ENCODE assay signal across 30 cellular contexts in the genomic region with DNA sequence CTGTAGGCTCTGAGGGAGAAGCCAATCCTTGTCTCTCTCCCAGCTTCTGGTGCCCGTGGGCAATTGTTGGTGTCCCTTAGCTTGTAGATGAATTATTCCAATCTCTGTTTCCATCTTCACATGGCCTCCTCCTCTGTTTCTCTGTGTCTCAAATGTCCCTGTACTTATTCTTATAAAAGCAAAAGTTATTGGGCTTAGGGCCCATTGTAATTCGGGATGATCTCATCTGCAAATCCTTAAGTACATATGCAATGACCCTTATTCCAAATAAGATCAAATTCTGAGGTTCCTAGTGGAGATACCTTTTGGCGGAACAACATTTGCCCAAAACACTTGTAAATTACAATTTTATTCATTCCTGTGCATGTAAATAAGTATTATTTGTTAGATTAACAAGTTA.
"Had no signal": no experiment of that assay in that cellular context is flagged by ENCODE, and none has a peak within 500 bp of the region (broad histone marks: within the 10 kb centered on the region; RNA-seq: fewer than 3 reads in every experiment).

No MANE protein-coding gene starts in this region.

- H3K4me1 ChIP-seq: adrenal gland, ascending aorta had no signal

- H3K27me3 ChIP-seq: adrenal gland, ascending aorta, cardiac muscle cell had no signal

- ATAC-seq: activated CD8-positive, alpha-beta T cell treated with anti-CD3 and anti-CD28 coated beads for 36 hours; activated naive CD4-positive, alpha-beta T cell treated with anti-CD3 and anti-CD28 coated beads, Interleukin-2, amount 50 U/mL, for 72 hours; activated T-cell treated with anti-CD3 and anti-CD28 coated beads, Interleukin-2, amount 50 U/mL, for 4 hours; activated T-cell treated with anti-CD3 and anti-CD28 coated beads, Interleukin-2, amount 50 U/mL, for 72 hours; activated T-helper 17 cell treated with anti-CD3 and anti-CD28 coated beads, Interleukin-2, amount 50 U/mL, for 72 hours had no signal

- DNase-seq: activated B cell treated with CpG ODN at 0.5 μM for 24 hours; activated CD4-positive, alpha-beta memory T cell treated with anti-CD3 and anti-CD28 coated beads for 36 hours; activated CD4-positive, alpha-beta T cell treated with anti-CD3 and anti-CD28 coated beads for 4 hours; activated CD4-positive, alpha-beta T cell treated with anti-CD3 and anti-CD28 coated beads, Interleukin-2, amount 10 ng/mL, durations not matched to agents 24 days and 14 days; activated CD4-positive, alpha-beta T cell treated with anti-CD3 and anti-CD28 coated beads, Interleukin-2, amount 50 U/mL, for 1 hour; activated CD4-positive, alpha-beta T cell treated with anti-CD3 and anti-CD28 coated beads, Interleukin-2, amount 50 U/mL, for 4 hours; activated CD4-positive, CD25-positive, alpha-beta regulatory T cell treated with anti-CD3 and anti-CD28 coated beads, Interleukin-2, amount 50 U/mL, for 72 hours; activated CD8-positive, alpha-beta memory T cell treated with anti-CD3 and anti-CD28 coated beads, Interleukin-2, amount 50 U/mL, for 4 hours; activated CD8-positive, alpha-beta T cell treated with anti-CD3 and anti-CD28 coated beads for 36 hours; activated effector memory CD4-positive, alpha-beta T cell treated with anti-CD3 and anti-CD28 coated beads, Interleukin-2, amount 50 U/mL, for 16 hours; activated gamma-delta T cell treated with Interleukin-2 at 50 U/mL for 16 hours; activated naive CD4-positive, alpha-beta T cell; activated naive CD4-positive, alpha-beta T cell treated with anti-CD3 and anti-CD28 coated beads for 36 hours; activated naive CD4-positive, alpha-beta T cell treated with anti-CD3 and anti-CD28 coated beads, Interleukin-2, amount 50 U/mL, for 16 hours; activated naive CD8-positive, alpha-beta T cell treated with anti-CD3 and anti-CD28 coated beads for 36 hours; activated T-cell treated with anti-CD3 and anti-CD28 coated beads for 4 hours; activated T-cell treated with anti-CD3 and anti-CD28 coated beads, Interleukin-2, amount 50 U/mL, for 1 hour; activated T-cell treated with anti-CD3 and anti-CD28 coated beads, Interleukin-2, amount 50 U/mL, for 4 hours; activated T-cell treated with anti-CD3 and anti-CD28 coated beads, Interleukin-2, amount 50 U/mL, for 72 hours; adrenal gland; amniotic stem cell; caudate nucleus; cerebellar nuclear complex; T-helper 2 cell; T-helper 9 cell had no signal

- H3K27ac ChIP-seq: adrenal gland, ascending aorta, cardiac muscle cell, VCaP had no signal

- H3K36me3 ChIP-seq: adrenal gland, ascending aorta, cardiac muscle cell had no signal

- H3K4me3 ChIP-seq: adrenal gland, ascending aorta, cardiac muscle cell had no signal

- H3K9me3 ChIP-seq: adrenal gland, ascending aorta had no signal
